Comparison of ENCODE assay signal across 20 cellular contexts in the genomic region with DNA sequence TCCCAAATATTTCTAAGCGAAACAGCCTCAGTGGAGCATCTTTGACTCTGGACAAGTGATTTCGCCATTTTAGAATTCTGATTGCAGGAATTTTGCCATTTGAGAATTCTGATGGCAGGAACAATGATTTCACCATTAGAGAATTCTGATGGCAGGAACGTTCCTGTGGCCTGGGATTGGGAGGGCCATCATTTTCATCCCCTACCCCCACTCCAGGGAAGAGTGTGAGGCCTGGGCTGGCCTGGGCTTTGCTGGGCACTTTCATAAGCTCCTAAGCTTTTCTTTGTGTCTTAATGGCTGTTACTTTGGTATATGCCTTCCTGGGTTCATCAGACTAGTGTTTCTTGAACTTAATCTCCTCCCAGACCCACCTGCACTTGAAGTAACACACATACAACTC.
"Had no signal": no experiment of that assay in that cellular context is flagged by ENCODE, and none has a peak within 500 bp of the region (broad histone marks: within the 10 kb centered on the region; RNA-seq: fewer than 3 reads in every experiment).

No MANE protein-coding gene starts in this region.

- H3K36me3 ChIP-seq: colonic mucosa, left lung, neural progenitor cell, suprapubic skin, transverse colon had no signal

- H3K4me2 ChIP-seq: neural progenitor cell had no signal

- ATAC-seq: activated CD8-positive, alpha-beta T cell treated with anti-CD3 and anti-CD28 coated beads, Interleukin-2, amount 10 ng/mL, durations not matched to agents 7 days and 5 days; activated naive CD8-positive, alpha-beta T cell treated with anti-CD3 and anti-CD28 coated beads, Interleukin-2, amount 50 U/mL, for 24 hours; activated T-cell treated with anti-CD3 and anti-CD28 coated beads, Interleukin-2, amount 50 U/mL, for 4 hours; left lung; psoas muscle; right cardiac atrium; stimulated activated naive CD8-positive, alpha-beta T cell treated with anti-CD3 and anti-CD28 coated beads, Interleukin-15, amount 100 ng/mL, for 72 hours had no signal

- DNase-seq: activated CD4-positive, alpha-beta T cell treated with anti-CD3 and anti-CD28 coated beads, Interleukin-2, amount 10 ng/mL, durations not matched to agents 24 days and 14 days; activated CD8-positive, alpha-beta T cell treated with anti-CD3 and anti-CD28 coated beads, Interleukin-2, amount 10 ng/mL, durations not matched to agents 7 days and 5 days; activated naive CD4-positive, alpha-beta T cell treated with anti-CD3 and anti-CD28 coated beads for 36 hours; activated naive CD8-positive, alpha-beta T cell treated with anti-CD3 and anti-CD28 coated beads, Interleukin-2, amount 50 U/mL, for 24 hours; activated T-cell treated with anti-CD3 and anti-CD28 coated beads, Interleukin-2, amount 50 U/mL, for 4 hours; anterior cingulate cortex; colonic mucosa; endodermal cell; foreskin melanocyte; left lung; psoas muscle; right cardiac atrium; stimulated activated CD4-positive, alpha-beta T cell treated with anti-CD3 and anti-CD28 coated beads, Interleukin-15, amount 100 ng/mL, for 24 hours; stimulated activated CD4-positive, alpha-beta T cell treated with anti-CD3 and anti-CD28 coated beads, Interleukin-2, amount 100 ng/mL, for 48 hours; stimulated activated naive CD8-positive, alpha-beta T cell treated with anti-CD3 and anti-CD28 coated beads, Interleukin-15, amount 100 ng/mL, for 72 hours; transverse colon had no signal

- H3K27me3 ChIP-seq: colonic mucosa, left lung, neural progenitor cell, suprapubic skin, transverse colon had no signal

- H2AFZ ChIP-seq: neural progenitor cell had no signal

- H3K4me1 ChIP-seq: colonic mucosa had no signal

- H3K9me3 ChIP-seq: colonic mucosa, left lung, psoas muscle, suprapubic skin, transverse colon had no signal

- H3K4me3 ChIP-seq: colonic mucosa, left lung, neural progenitor cell, psoas muscle, skin epidermis, suprapubic skin, transverse colon had no signal

- H3K27ac ChIP-seq: colonic mucosa, epithelial cell of prostate, left lung, neural progenitor cell, psoas muscle, skin epidermis, suprapubic skin, transverse colon had no signal

- H3K9ac ChIP-seq: neural progenitor cell had no signal
